Comparison of ENCODE assay signal across 31 cellular contexts in the genomic region with DNA sequence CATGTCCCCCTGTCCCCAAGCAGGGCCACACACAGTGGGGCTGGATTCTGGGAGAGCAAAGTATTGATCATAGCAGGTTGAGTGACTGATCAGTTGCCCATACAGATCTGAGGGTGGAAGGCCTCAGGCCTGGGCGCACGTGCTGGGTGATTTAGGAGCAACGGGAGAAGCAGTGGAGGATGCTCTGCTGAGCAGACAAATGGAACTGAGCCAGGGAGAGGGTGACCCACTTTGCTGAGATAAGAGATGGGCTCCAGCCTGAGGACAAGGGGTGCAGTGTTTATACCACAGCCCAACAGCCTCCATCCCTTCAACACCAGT. TPM values are rescaled to one million over a fixed set of nuclear protein-coding genes. Genes with fewer than 3 reads are reported as not detected.
"Had no signal": no experiment of that assay in that cellular context is flagged by ENCODE, and none has a peak within 500 bp of the region (broad histone marks: within the 10 kb centered on the region; RNA-seq: fewer than 3 reads in every experiment).

No MANE protein-coding gene starts in this region.

- H3K9me3 ChIP-seq: gastrocnemius medialis had no signal

- H3K4me1 Mint-ChIP-seq: activated T-helper 17 cell treated with anti-CD3 and anti-CD28 coated beads, Interleukin-2, amount 50 U/mL, for 72 hours had no signal

- H3K4me3 ChIP-seq: coronary artery, dorsolateral prefrontal cortex, gastrocnemius medialis had no signal

- H3K4me3 Mint-ChIP-seq: activated CD8-positive, alpha-beta T cell treated with anti-CD3 and anti-CD28 coated beads for 36 hours; activated naive CD8-positive, alpha-beta T cell; activated T-cell treated with anti-CD3 and anti-CD28 coated beads, Interleukin-2, amount 50 U/mL, for 4 hours; activated T-helper 17 cell treated with anti-CD3 and anti-CD28 coated beads, Interleukin-2, amount 50 U/mL, for 72 hours; central memory CD8-positive, alpha-beta T cell; dendritic cell treated with granulocyte-macrophage colony-stimulating factor and Interleukin-4, amounts not matched to agents 40 ng/mL and 50 ng/mL, for 4 days; endodermal cell; T-helper 17 cell; T-helper 2 cell treated with Interferon-gamma antibody and Interleukin-4, amounts not matched to agents 5 μg/mL and 100 μg/mL, for 36 hours had no signal

- DNase-seq: activated CD4-positive, alpha-beta T cell treated with anti-CD3 and anti-CD28 coated beads for 48 hours; activated CD4-positive, alpha-beta T cell treated with anti-CD3 and anti-CD28 coated beads, Interleukin-2, amount 50 U/mL, for 1 hour; activated CD4-positive, alpha-beta T cell treated with anti-CD3 and anti-CD28 coated beads, Interleukin-2, amount 50 U/mL, for 48 hours; activated CD8-positive, alpha-beta memory T cell treated with anti-CD3 and anti-CD28 coated beads for 24 hours; activated CD8-positive, alpha-beta T cell treated with anti-CD3 and anti-CD28 coated beads for 36 hours; activated effector memory CD4-positive, alpha-beta T cell treated with Interleukin-2 at 50 U/mL for 16 hours; activated gamma-delta T cell treated with Interleukin-2 at 50 U/mL for 16 hours; activated naive CD4-positive, alpha-beta T cell treated with anti-CD3 and anti-CD28 coated beads, Interleukin-2, amount 50 U/mL, for 16 hours; activated naive CD4-positive, alpha-beta T cell treated with Interleukin-2 at 50 U/mL for 16 hours; activated T-cell treated with anti-CD3 and anti-CD28 coated beads, Interleukin-2, amount 50 U/mL, for 4 hours; amniotic stem cell; brain microvascular endothelial cell; dorsolateral prefrontal cortex; effector memory CD4-positive, alpha-beta T cell; foreskin keratinocyte; gastrocnemius medialis; glutamatergic neuron; T-helper 1 cell; T-helper 17 cell; T1000 had no signal

- H3K36me3 Mint-ChIP-seq: activated naive CD8-positive, alpha-beta T cell had no signal

- ATAC-seq: activated CD8-positive, alpha-beta T cell treated with anti-CD3 and anti-CD28 coated beads for 36 hours; activated T-cell treated with anti-CD3 and anti-CD28 coated beads, Interleukin-2, amount 50 U/mL, for 4 hours; activated T-helper 17 cell treated with anti-CD3 and anti-CD28 coated beads, Interleukin-2, amount 50 U/mL, for 72 hours; esophagus mucosa; foreskin keratinocyte; gastrocnemius medialis; T-helper 17 cell had no signal

- H3K27ac Mint-ChIP-seq: activated CD8-positive, alpha-beta T cell treated with anti-CD3 and anti-CD28 coated beads for 36 hours; activated naive CD8-positive, alpha-beta T cell; activated T-helper 17 cell treated with anti-CD3 and anti-CD28 coated beads, Interleukin-2, amount 50 U/mL, for 72 hours; endodermal cell; T-helper 17 cell; T-helper 2 cell treated with Interferon-gamma antibody and Interleukin-4, amounts not matched to agents 5 μg/mL and 100 μg/mL, for 36 hours had no signal

- H3K27ac ChIP-seq: brain microvascular endothelial cell, coronary artery, foreskin keratinocyte, gastrocnemius medialis had no signal

- H3K27me3 Mint-ChIP-seq: activated CD8-positive, alpha-beta T cell treated with anti-CD3 and anti-CD28 coated beads for 36 hours; activated naive CD8-positive, alpha-beta T cell; activated T-helper 17 cell treated with anti-CD3 and anti-CD28 coated beads, Interleukin-2, amount 50 U/mL, for 72 hours; central memory CD8-positive, alpha-beta T cell; T-helper 17 cell had no signal

- H3K4me1 ChIP-seq: foreskin keratinocyte had no signal

- H3K9me3 Mint-ChIP-seq: activated CD8-positive, alpha-beta T cell treated with anti-CD3 and anti-CD28 coated beads for 36 hours; activated T-cell treated with anti-CD3 and anti-CD28 coated beads, Interleukin-2, amount 50 U/mL, for 4 hours; activated T-helper 17 cell treated with anti-CD3 and anti-CD28 coated beads, Interleukin-2, amount 50 U/mL, for 72 hours; central memory CD8-positive, alpha-beta T cell; dendritic cell treated with granulocyte-macrophage colony-stimulating factor and Interleukin-4, amounts not matched to agents 40 ng/mL and 50 ng/mL, for 4 days; endodermal cell; T-helper 2 cell treated with Interferon-gamma antibody and Interleukin-4, amounts not matched to agents 5 μg/mL and 100 μg/mL, for 36 hours had no signal

- H3K36me3 ChIP-seq: brain microvascular endothelial cell, gastrocnemius medialis had no signal

- H3K27me3 ChIP-seq: dorsolateral prefrontal cortex, foreskin keratinocyte, gastrocnemius medialis had no signal

RNA-seq across cellular contexts. Expression of a gene that starts 56.5 kb away (rescaled TPM):
- total RNA-seq: activated CD8-positive, alpha-beta T cell treated with anti-CD3 and anti-CD28 coated beads for 36 hours; activated T-cell treated with anti-CD3 and anti-CD28 coated beads, Interleukin-2, amount 50 U/mL, for 4 hours; activated T-helper 17 cell treated with anti-CD3 and anti-CD28 coated beads, Interleukin-2, amount 50 U/mL, for 72 hours; astrocyte; bronchial epithelial cell; cardiac septum; esophagus mucosa; foreskin keratinocyte; gastrocnemius medialis had no signal
